1 cellular context compared by ENCODE assay signal in the genomic region with DNA sequence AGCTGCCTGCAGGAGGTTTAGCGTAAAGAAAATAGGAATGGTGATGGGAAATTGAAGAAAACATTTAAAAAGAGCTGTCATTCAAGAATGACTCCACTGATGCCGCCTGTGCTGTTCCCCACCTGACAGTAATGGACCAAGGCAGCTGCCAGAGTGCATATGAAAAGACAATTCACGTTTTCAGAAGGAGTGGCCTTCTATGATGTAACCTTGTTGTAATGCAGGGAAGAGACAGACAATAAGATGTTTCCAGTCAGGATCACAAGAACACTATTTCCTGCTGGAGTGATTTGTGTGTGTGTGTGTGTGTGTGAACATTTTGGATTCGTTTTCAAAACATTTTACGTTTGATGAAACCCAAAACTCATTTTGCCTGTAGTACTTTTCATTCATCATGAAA.
A peak's percentile ranks its signal among the peaks of the same experiment; 100 is the strongest.
TF ChIP-seq lines count a peak whose summit lies in the region.

No MANE protein-coding gene starts in this region.

TF ChIP-seq in K562, 482 proteins besides CTCF, POLR2A, EP300 and RAD21 (continued from another document):
- TF ChIP-seq SIN3B (IDR thresholded peaks at IDR 0.05; ENCODE audit: low read depth) (no peak), NCOA4 (IDR thresholded peaks at IDR 0.05; ENCODE audit: partially characterized antibody) (no peak), ZNF589 (CRISPR knock-in tag; IDR thresholded peaks at IDR 0.05; ENCODE audit: low read depth) (peak; percentile 38; the same call in 1 of the 2 replicates), ZEB2 (IDR thresholded peaks at IDR 0.05) (no peak), PURB (CRISPR knock-in tag; IDR thresholded peaks at IDR 0.05; ENCODE audit: low read depth) (no peak), PKNOX1 (IDR thresholded peaks at IDR 0.05) (peak; percentile 60), ZNF436 (CRISPR knock-in tag; IDR thresholded peaks at IDR 0.05) (no peak), ATF7 (IDR thresholded peaks at IDR 0.05) (peak; percentile 64; the same call in 1 of the 2 replicates), PHF20 (IDR thresholded peaks at IDR 0.05; ENCODE audit: partially characterized antibody) (no peak), GABPB1 (CRISPR knock-in tag; IDR thresholded peaks at IDR 0.05) (no peak)
- TF ChIP-seq, protein P1, sequence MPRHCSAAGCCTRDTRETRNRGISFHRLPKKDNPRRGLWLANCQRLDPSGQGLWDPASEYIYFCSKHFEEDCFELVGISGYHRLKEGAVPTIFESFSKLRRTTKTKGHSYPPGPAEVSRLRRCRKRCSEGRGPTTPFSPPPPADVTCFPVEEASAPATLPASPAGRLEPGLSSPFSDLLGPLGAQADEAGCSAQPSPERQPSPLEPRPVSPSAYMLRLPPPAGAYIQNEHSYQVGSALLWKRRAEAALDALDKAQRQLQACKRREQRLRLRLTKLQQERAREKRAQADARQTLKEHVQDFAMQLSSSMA (CRISPR knock-in tag; IDR thresholded peaks at IDR 0.05): no peak
- TF ChIP-seq, protein P2, sequence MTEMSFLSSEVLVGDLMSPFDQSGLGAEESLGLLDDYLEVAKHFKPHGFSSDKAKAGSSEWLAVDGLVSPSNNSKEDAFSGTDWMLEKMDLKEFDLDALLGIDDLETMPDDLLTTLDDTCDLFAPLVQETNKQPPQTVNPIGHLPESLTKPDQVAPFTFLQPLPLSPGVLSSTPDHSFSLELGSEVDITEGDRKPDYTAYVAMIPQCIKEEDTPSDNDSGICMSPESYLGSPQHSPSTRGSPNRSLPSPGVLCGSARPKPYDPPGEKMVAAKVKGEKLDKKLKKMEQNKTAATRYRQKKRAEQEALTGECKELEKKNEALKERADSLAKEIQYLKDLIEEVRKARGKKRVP (CRISPR knock-in tag; IDR thresholded peaks at IDR 0.05): peak; percentile 64; the same call in 1 of the 2 replicates
- TF ChIP-seq, protein P3, sequence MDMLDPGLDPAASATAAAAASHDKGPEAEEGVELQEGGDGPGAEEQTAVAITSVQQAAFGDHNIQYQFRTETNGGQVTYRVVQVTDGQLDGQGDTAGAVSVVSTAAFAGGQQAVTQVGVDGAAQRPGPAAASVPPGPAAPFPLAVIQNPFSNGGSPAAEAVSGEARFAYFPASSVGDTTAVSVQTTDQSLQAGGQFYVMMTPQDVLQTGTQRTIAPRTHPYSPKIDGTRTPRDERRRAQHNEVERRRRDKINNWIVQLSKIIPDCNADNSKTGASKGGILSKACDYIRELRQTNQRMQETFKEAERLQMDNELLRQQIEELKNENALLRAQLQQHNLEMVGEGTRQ (CRISPR knock-in tag; IDR thresholded peaks at IDR 0.05): no peak
